ENCODE assay signal across 14 cellular contexts in genomic region chr5:61949680-61950435, GRCh38.
DNase-seq lines count a peak whose midpoint lies in the region; TF ChIP-seq lines count a peak whose summit lies in the region.
"Had no signal": no experiment of that assay in that cellular context is flagged by ENCODE, and none has a peak within 500 bp of the region (broad histone marks: within the 10 kb centered on the region; RNA-seq: fewer than 3 reads in every experiment).

No MANE protein-coding gene starts in this region.

- no peaks in the 10 kb centered on the region for H3K27me3 ChIP-seq in dorsolateral prefrontal cortex

- DNase-seq in dorsolateral prefrontal cortex: no peak
- DNase-seq in medulla oblongata (ENCODE audit: extremely low spot score): peak; percentile 19
- no peak for DNase-seq in substantia nigra (lab: John Stamatoyannopoulos, UW)
- no peak for DNase-seq in NCI-H146 treated with DMSO at 0.1 percent for 48 hours (lab: John Stamatoyannopoulos, UW; ENCODE audit: unreplicated experiment)
- DNase-seq in NCI-H1105 (lab: John Stamatoyannopoulos, UW): no peak
- DNase-seq in NCI-H524 treated with DMSO at 0.1 percent for 48 hours (lab: John Stamatoyannopoulos, UW): no peak
- DNase-seq: BE2C; CD4-positive, alpha-beta memory T cell; DMS79; GM23248 had no signal

- H3K27ac ChIP-seq in dorsolateral prefrontal cortex (peak overlapping the region in 55 of 59 donors; percentile 0 to 86 (median 63)), substantia nigra (ENCODE audit: low read depth, low read length, poor library complexity, severe bottlenecking) (peak overlapping the region; percentile 8)
- H3K27ac ChIP-seq: A549, C4-2B, GM23248, HL-60 had no signal

- intact Hi-C loops in dorsolateral prefrontal cortex (cut with DNase I): loop anchor here in 1 of 2 donors (5.0 to 10.0 kb wide), 2 partner anchors 275 to 1003 kb away; partner anchors contain the start of genes ERCC8 and NDUFAF2

- H3K4me3 ChIP-seq in dorsolateral prefrontal cortex: no peak overlapping the region
- H3K4me3 ChIP-seq: A549, GM12878, GM23248 had no signal

- no peak for TF ChIP-seq CTCF in dorsolateral prefrontal cortex (IDR thresholded peaks at IDR 0.05 in 54 of 56, conservative IDR thresholded peaks at IDR 0.05 in 2 of 56; ENCODE audit: low read depth in 1 of 56, partially characterized antibody in 56 of 56)
